ENCODE assay signal across 28 cellular contexts in genomic region chr2:62873603-62874002, GRCh38.
"Had no signal": no experiment of that assay in that cellular context is flagged by ENCODE, and none has a peak within 500 bp of the region (broad histone marks: within the 10 kb centered on the region; RNA-seq: fewer than 3 reads in every experiment).

No MANE protein-coding gene starts in this region.

- H3K79me2 ChIP-seq: parathyroid adenoma had no signal

- H3K4me1 ChIP-seq: neural progenitor cell, parathyroid adenoma, psoas muscle, spleen, suprapubic skin, testis, tibial artery, transverse colon, upper lobe of right lung, uterus had no signal

- H2AFZ ChIP-seq: neural progenitor cell, parathyroid adenoma had no signal

- H3K4me3 ChIP-seq: neural progenitor cell, ovary, psoas muscle, skin epidermis, smooth muscle cell, spleen, suprapubic skin, testis, tibial artery, transverse colon, upper lobe of right lung, uterus had no signal

- DNase-seq: natural killer cell; occipital lobe; ovary; posterior cingulate gyrus; psoas muscle; right cardiac atrium; spleen; stimulated activated CD4-positive, alpha-beta T cell treated with anti-CD3 and anti-CD28 coated beads, Interleukin-12 subunit alpha, Interleukin-12 subunit beta, amount 100 ng/mL, for 4 hours; stimulated activated CD4-positive, alpha-beta T cell treated with anti-CD3 and anti-CD28 coated beads, Interleukin-1b, Interleukin-23, amount 100 ng/mL, for 48 hours; stimulated activated CD4-positive, alpha-beta T cell treated with anti-CD3 and anti-CD28 coated beads, Interleukin-4, amount 100 ng/mL, for 1 hour; stimulated activated CD4-positive, alpha-beta T cell treated with anti-CD3 and anti-CD28 coated beads, Interleukin-4, amount 100 ng/mL, for 4 hours; stimulated activated CD8-positive, alpha-beta memory T cell treated with anti-CD3 and anti-CD28 coated beads, Interleukin-4, amount 100 ng/mL, for 48 hours; stimulated activated naive CD4-positive, alpha-beta T cell; stimulated activated naive CD8-positive, alpha-beta T cell treated with anti-CD3 and anti-CD28 coated beads, Interleukin-15, amount 100 ng/mL, for 72 hours; stimulated activated naive CD8-positive, alpha-beta T cell treated with anti-CD3 and anti-CD28 coated beads, Interleukin-15, Interleukin-2, amounts not matched to agents 100 U/mL and 50 U/mL, for 24 hours; substantia nigra; testis; tibial artery; transverse colon; upper lobe of right lung; uterus had no signal

- H3K27me3 ChIP-seq: neural progenitor cell, ovary, spleen, suprapubic skin, testis, tibial artery, transverse colon, upper lobe of right lung, uterus had no signal

- ATAC-seq: natural killer cell; psoas muscle; right cardiac atrium; sciatic nerve; stimulated activated memory B cell treated with anti-CD40 and anti-IgM and Interleukin-4, amounts not matched to agents 10 μg/mL and 1 μg/mL and 100 μg/mL, for 72 hours; stimulated activated naive CD8-positive, alpha-beta T cell treated with anti-CD3 and anti-CD28 coated beads, Interleukin-15, amount 100 ng/mL, for 72 hours; stimulated activated naive CD8-positive, alpha-beta T cell treated with anti-CD3 and anti-CD28 coated beads, Interleukin-15, Interleukin-2, amounts not matched to agents 100 U/mL and 50 U/mL, for 24 hours; upper lobe of right lung had no signal

- H3K9me3 ChIP-seq: testis, upper lobe of right lung had no signal

- H3K36me3 ChIP-seq: ovary, uterus had no signal

- H3K4me2 ChIP-seq: neural progenitor cell, smooth muscle cell had no signal

- H3K27ac ChIP-seq: neural progenitor cell, ovary, parathyroid adenoma, psoas muscle, skin epidermis, spleen, suprapubic skin, testis, tibial artery, transverse colon, upper lobe of right lung, uterus had no signal

- H3K9ac ChIP-seq: neural progenitor cell, parathyroid adenoma had no signal
